Comparison of ENCODE assay signal across 1 cellular context in genomic region chr5:181190711-181191525, GRCh38.
TF ChIP-seq lines count a peak whose summit lies in the region.

No MANE protein-coding gene starts in this region.

TF ChIP-seq in K562, 482 proteins besides CTCF, POLR2A, EP300 and RAD21 (continued from another document and continues in another):
- TF ChIP-seq ZNF518B (CRISPR knock-in tag; IDR thresholded peaks at IDR 0.05): no peak
- TF ChIP-seq TGIF2 (CRISPR knock-in tag; IDR thresholded peaks at IDR 0.05): no peak
- TF ChIP-seq NFE2 (IDR thresholded peaks at IDR 0.05; ENCODE audit: low read depth): no peak
- no peak for TF ChIP-seq MAFK (IDR thresholded peaks at IDR 0.05; ENCODE audit: low read length)
- TF ChIP-seq TBP (optimal IDR thresholded peaks at IDR 0.05; ENCODE audit: low read depth, low read length): no peak
- TF ChIP-seq HLTF (IDR thresholded peaks at IDR 0.05): no peak
- no peak for TF ChIP-seq MED1 (CRISPR knock-in tag; IDR thresholded peaks at IDR 0.05; ENCODE audit: borderline replicate concordance)
- no peak for TF ChIP-seq TEAD4 (IDR thresholded peaks at IDR 0.05; ENCODE audit: low read length)
- TF ChIP-seq TEAD4 (CRISPR knock-in tag; IDR thresholded peaks at IDR 0.05; ENCODE audit: borderline replicate concordance): no peak
- no peak for TF ChIP-seq FOXO4 (CRISPR knock-in tag; IDR thresholded peaks at IDR 0.05)
- TF ChIP-seq HIVEP1 (CRISPR knock-in tag; IDR thresholded peaks at IDR 0.05): no peak
- no peak; a peak in 1 of 4 replicates for TF ChIP-seq ARNT (IDR thresholded peaks at IDR 0.05)
- TF ChIP-seq ZNF133 (CRISPR knock-in tag; IDR thresholded peaks at IDR 0.05): no peak
- no peak for TF ChIP-seq ZNF24 (IDR thresholded peaks at IDR 0.05)
- TF ChIP-seq RBM39 (optimal IDR thresholded peaks at IDR 0.05; ENCODE audit: low read depth, low read length): no peak
- 0 out of 2 replicates have a peak, but pooled peaks have one; percentile 19 for TF ChIP-seq ZNF511 (CRISPR knock-in tag; IDR thresholded peaks at IDR 0.05)
- TF ChIP-seq BCLAF1 (IDR thresholded peaks at IDR 0.05; ENCODE audit: borderline replicate concordance in 1 of 2, control insufficient read depth in 1 of 2, low read depth in 2 of 2, low read length in 1 of 2): no peak
- no peak for TF ChIP-seq SMAD4 (CRISPR knock-in tag; conservative IDR thresholded peaks at IDR 0.05)
- TF ChIP-seq CBFA2T2 (conservative IDR thresholded peaks at IDR 0.05): no peak
- no peak for TF ChIP-seq MXD1 (CRISPR knock-in tag; IDR thresholded peaks at IDR 0.05; ENCODE audit: borderline replicate concordance, poor library complexity, severe bottlenecking)
- TF ChIP-seq DACH1 (IDR thresholded peaks at IDR 0.05; ENCODE audit: partially characterized antibody): no peak
- no peak; the same call in 1 of the 2 replicates for TF ChIP-seq ETV5 (CRISPR knock-in tag; IDR thresholded peaks at IDR 0.05; ENCODE audit: low read depth)
- TF ChIP-seq ELK1 (CRISPR knock-in tag; IDR thresholded peaks at IDR 0.05): no peak
- TF ChIP-seq ZNF785 (CRISPR knock-in tag; IDR thresholded peaks at IDR 0.05): no peak
- TF ChIP-seq ZNF354B (CRISPR knock-in tag; IDR thresholded peaks at IDR 0.05): no peak
- no peak for TF ChIP-seq JUNB (CRISPR knock-in tag; conservative IDR thresholded peaks at IDR 0.05)
- TF ChIP-seq BCOR (IDR thresholded peaks at IDR 0.05): 0 out of 2 replicates have a peak, but pooled peaks have one; percentile 46
- no peak for TF ChIP-seq FOS (IDR thresholded peaks at IDR 0.05; ENCODE audit: extremely low read depth, insufficient read length)
- no peak for TF ChIP-seq BRD9 (IDR thresholded peaks at IDR 0.05; ENCODE audit: low read depth, partially characterized antibody)
- TF ChIP-seq HBP1 (CRISPR knock-in tag; IDR thresholded peaks at IDR 0.05): peak; percentile 65; the same call in 1 of the 2 replicates
- TF ChIP-seq NKRF (IDR thresholded peaks at IDR 0.05; ENCODE audit: borderline replicate concordance): peak; percentile 80; the same call in 1 of the 2 replicates
- no peak for TF ChIP-seq MECOM (CRISPR knock-in tag; IDR thresholded peaks at IDR 0.05)
- TF ChIP-seq MAX (CRISPR knock-in tag; IDR thresholded peaks at IDR 0.05): peak; percentile 48; the same call in 1 of the 2 replicates
- TF ChIP-seq ZNF217 (CRISPR knock-in tag; IDR thresholded peaks at IDR 0.05): no peak
- TF ChIP-seq COPS2 (conservative IDR thresholded peaks at IDR 0.05): no peak
- TF ChIP-seq ETV6 (IDR thresholded peaks at IDR 0.05; ENCODE audit: borderline replicate concordance in 1 of 2, low read depth in 2 of 2, low read length in 1 of 2): no peak
- TF ChIP-seq ETV6 (CRISPR knock-in tag; IDR thresholded peaks at IDR 0.05; ENCODE audit: borderline replicate concordance): no peak
- TF ChIP-seq HEY1 (CRISPR knock-in tag; IDR thresholded peaks at IDR 0.05; ENCODE audit: borderline replicate concordance): no peak
- no peak; the same call in 1 of the 2 replicates for TF ChIP-seq ZBTB2 (IDR thresholded peaks at IDR 0.05)
- TF ChIP-seq ZNF197 (CRISPR knock-in tag; IDR thresholded peaks at IDR 0.05; ENCODE audit: low read depth): no peak
- no peak for TF ChIP-seq TSC22D4 (tag; IDR thresholded peaks at IDR 0.05)
- TF ChIP-seq ZNF561 (CRISPR knock-in tag; conservative IDR thresholded peaks at IDR 0.05): no peak
- TF ChIP-seq ZNF263 (CRISPR knock-in tag; IDR thresholded peaks at IDR 0.05; ENCODE audit: borderline replicate concordance): 0 out of 2 replicates have a peak, but pooled peaks have one; percentile 35
- no peak for TF ChIP-seq CBFB (CRISPR knock-in tag; IDR thresholded peaks at IDR 0.05)
- TF ChIP-seq KDM2B (CRISPR knock-in tag; IDR thresholded peaks at IDR 0.05): 0 out of 2 replicates have a peak, but pooled peaks have one; percentile 15
- no peak for TF ChIP-seq ZNF431 (CRISPR knock-in tag; IDR thresholded peaks at IDR 0.05)
- TF ChIP-seq RNF2 (IDR thresholded peaks at IDR 0.05): no peak
- TF ChIP-seq MAFF (IDR thresholded peaks at IDR 0.05; ENCODE audit: low read length): no peak
- 0 out of 2 replicates have a peak, but pooled peaks have one; percentile 35 for TF ChIP-seq ZSCAN32 (CRISPR knock-in tag; IDR thresholded peaks at IDR 0.05)
- no peak; the same call in 1 of the 2 replicates for TF ChIP-seq HMGXB4 (CRISPR knock-in tag; IDR thresholded peaks at IDR 0.05)
- TF ChIP-seq ASH1L (IDR thresholded peaks at IDR 0.05; ENCODE audit: borderline replicate concordance, low read depth, partially characterized antibody): no peak
